In the genomic region with DNA sequence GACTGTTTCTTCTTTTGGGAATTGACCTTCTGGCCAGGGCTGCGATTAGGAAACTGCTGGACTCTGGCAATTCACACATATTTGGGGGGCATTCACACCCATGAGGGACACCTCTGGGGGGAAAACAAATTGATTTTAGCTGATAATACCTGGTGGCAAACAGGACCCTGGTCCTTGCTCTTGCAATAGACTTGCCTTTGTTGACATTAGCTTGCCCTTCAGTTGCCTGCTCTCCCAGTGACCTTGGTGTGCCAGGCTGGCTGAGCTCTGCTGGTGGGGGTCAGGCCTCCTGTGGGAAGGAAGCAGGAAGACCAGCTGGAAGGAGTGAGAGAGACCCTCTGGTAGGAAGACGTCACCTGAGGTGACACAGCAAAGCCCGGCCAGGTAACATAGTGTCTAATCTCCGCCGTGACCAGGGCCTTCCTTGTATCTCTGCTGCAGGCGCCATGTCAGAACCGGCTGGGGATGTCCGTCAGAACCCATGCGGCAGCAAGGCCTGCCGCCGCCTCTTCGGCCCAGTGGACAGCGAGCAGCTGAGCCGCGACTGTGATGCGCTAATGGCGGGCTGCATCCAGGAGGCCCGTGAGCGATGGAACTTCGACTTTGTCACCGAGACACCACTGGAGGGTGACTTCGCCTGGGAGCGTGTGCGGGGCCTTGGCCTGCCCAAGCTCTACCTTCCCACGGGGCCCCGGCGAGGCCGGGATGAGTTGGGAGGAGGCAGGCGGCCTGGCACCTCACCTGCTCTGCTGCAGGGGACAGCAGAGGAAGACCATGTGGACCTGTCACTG, we compare ENCODE assay signal across 1 cellular context.
TF ChIP-seq lines count a peak whose summit lies in the region.

No MANE protein-coding gene starts in this region.

TF ChIP-seq in IMR-90, 13 proteins besides CTCF, POLR2A, EP300 and RAD21:
- TF ChIP-seq CEBPB (IDR thresholded peaks at IDR 0.05; ENCODE audit: low read depth, low read length) (no peak), MXI1 (IDR thresholded peaks at IDR 0.05; ENCODE audit: borderline replicate concordance, low read depth, low read length) (no peak), NFE2L2 (IDR thresholded peaks at IDR 0.05; ENCODE audit: low read depth, low read length) (no peak), BHLHE40 (IDR thresholded peaks at IDR 0.05; ENCODE audit: low read depth, low read length) (no peak), RCOR1 (IDR thresholded peaks at IDR 0.05; ENCODE audit: insufficient replicate concordance, low read length) (no peak), SMC3 (IDR thresholded peaks at IDR 0.05; ENCODE audit: low read depth, low read length) (no peak)
